Comparison of ENCODE assay signal across 8 cellular contexts in genomic region chr15:90869601-90870353, GRCh38. TPM values are rescaled to one million over a fixed set of nuclear protein-coding genes. Genes with fewer than 3 reads are reported as not detected.
DNase-seq lines count a peak whose midpoint lies in the region; ATAC-seq lines count a peak whose summit lies in the region.

No MANE protein-coding gene starts in this region.

- peak overlapping the region; percentile 52 for H4K8ac ChIP-seq in mesenchymal stem cell (ENCODE audit: low read length)

- no peak overlapping the region for H2BK15ac ChIP-seq in mesenchymal stem cell (ENCODE audit: low read depth, poor library complexity, severe bottlenecking)

- peaks cover 23 to 65% (median 40%) of the 10 kb centered on the region in 4 donors for H3K4me1 Mint-ChIP-seq in CD4-positive, alpha-beta memory T cell
- H3K4me1 Mint-ChIP-seq in stimulated activated naive CD8-positive, alpha-beta T cell treated with anti-CD3 and anti-CD28 coated beads, Interleukin-15, amount 100 ng/mL, for 72 hours = peaks cover 58% of the 10 kb centered on the region

- POLR2A ChIA-PET in CD4-positive, alpha-beta memory T cell (lab: Charles Lee; ENCODE audit: partially characterized antibody) = interaction anchor here (0.6 to 2.2 kb wide), 4 partner anchors 10 to 153 kb away, joined by 3 to 14 read pairs (median 4); partner anchors contain the start of gene BLM

- no peaks in the 10 kb centered on the region for H3K27me3 Mint-ChIP-seq in CD4-positive, alpha-beta memory T cell
- H3K27me3 Mint-ChIP-seq in stimulated activated naive CD8-positive, alpha-beta T cell treated with anti-CD3 and anti-CD28 coated beads, Interleukin-15, amount 100 ng/mL, for 72 hours = peaks cover 9% of the 10 kb centered on the region

- peak; percentile 73 for ATAC-seq in stimulated activated naive CD8-positive, alpha-beta T cell treated with anti-CD3 and anti-CD28 coated beads, Interleukin-15, amount 100 ng/mL, for 72 hours
- no peak for ATAC-seq in HG03280 (IDR thresholded peaks at IDR 0.05; ENCODE audit: unreplicated experiment)

- H3K23ac ChIP-seq in mesenchymal stem cell (ENCODE audit: low read length in 2 of 2) = no peak overlapping the region

- H3K4me3 ChIP-seq in CD4-positive, alpha-beta memory T cell (ENCODE audit: low read length in 2 of 2) = peak overlapping the region in 1 of 2 donors; percentile 42
- H3K4me3 ChIP-seq in Jurkat, Clone E6-1 (ENCODE audit: low read length) = peak overlapping the region; percentile 73; the same call in 1 of the 2 replicates
- peak overlapping the region in 1 of 2 experiments; percentile 94 for H3K4me3 ChIP-seq in mesenchymal stem cell (ENCODE audit: insufficient read depth in 1 of 2, low read depth in 1 of 2, low read length in 2 of 2)

- no peaks in the 10 kb centered on the region for H3K79me1 ChIP-seq in mesenchymal stem cell (replicated peaks; ENCODE audit: low read length, poor library complexity, severe bottlenecking)

- no peak overlapping the region for H3K14ac ChIP-seq in mesenchymal stem cell (ENCODE audit: low read length in 2 of 2)

- H3K4me1 ChIP-seq in CD4-positive, alpha-beta memory T cell (ENCODE audit: insufficient read depth, low read length) = peaks cover 46% of the 10 kb centered on the region
- peaks cover 43% of the 10 kb centered on the region for H3K4me1 ChIP-seq in mesenchymal stem cell (ENCODE audit: control insufficient read depth, insufficient read depth, low read depth, low read length)

- intact Hi-C loops in CD4-positive, alpha-beta memory T cell (cut with micrococcal nuclease) = loop anchor here (2.0 kb wide), 2 partner anchors 13 to 153 kb away; partner anchors contain the start of gene BLM

- H3K4ac ChIP-seq in mesenchymal stem cell (ENCODE audit: low read depth in 1 of 2, low read length in 2 of 2) = peak overlapping the region; percentile 44 to 88

- H3K18ac ChIP-seq in mesenchymal stem cell (ENCODE audit: low read depth in 1 of 2, low read length in 2 of 2) = peak overlapping the region; percentile 75 to 88

- 7% methylated on average over 6 of the region's 9 CpGs for WGBS in mesenchymal stem cell

- peak overlapping the region; percentile 68 for H3K27ac ChIP-seq in CD4-positive, alpha-beta memory T cell (ENCODE audit: low read depth, low read length)
- H3K27ac ChIP-seq in mesenchymal stem cell (ENCODE audit: low read length, poor library complexity, severe bottlenecking) = peak overlapping the region; percentile 37

- H3K4me3 Mint-ChIP-seq in CD4-positive, alpha-beta memory T cell = peak overlapping the region; percentile 84 to 96 (median 88)
- H3K4me3 Mint-ChIP-seq in stimulated activated naive CD8-positive, alpha-beta T cell treated with anti-CD3 and anti-CD28 coated beads, Interleukin-15, amount 100 ng/mL, for 72 hours = peak overlapping the region; percentile 95

- H3K9ac ChIP-seq in mesenchymal stem cell (ENCODE audit: low read length) = peak overlapping the region; percentile 93

- peak in 1 of 5 donors; percentile 69 for DNase-seq in CD4-positive, alpha-beta memory T cell
- peak; percentile 47 for DNase-seq in Jurkat, Clone E6-1 (ENCODE audit: low read depth, low spot score)
- DNase-seq in T1000 (lab: John Stamatoyannopoulos, UW) (peak; percentile 66), mesenchymal stem cell (peak; percentile 96), AG08396 (ENCODE audit: low spot score) (no peak)
- DNase-seq in effector CD8-positive, alpha-beta T cell (lab: John Stamatoyannopoulos, UW) = peak; percentile 20
- DNase-seq in stimulated activated naive CD8-positive, alpha-beta T cell treated with anti-CD3 and anti-CD28 coated beads, Interleukin-15, amount 100 ng/mL, for 72 hours = peak in 1 of 2 donors; percentile 87

- peak overlapping the region; percentile 43 for H2BK120ac ChIP-seq in mesenchymal stem cell (ENCODE audit: low read depth, low read length)

- no peaks in the 10 kb centered on the region for H3K9me3 ChIP-seq in CD4-positive, alpha-beta memory T cell (ENCODE audit: control insufficient read depth in 1 of 2, low read length in 2 of 2)
- H3K9me3 ChIP-seq in mesenchymal stem cell (ENCODE audit: control insufficient read depth, low read length) = no peaks in the 10 kb centered on the region

- no peak overlapping the region for H2AFZ ChIP-seq in mesenchymal stem cell (ENCODE audit: low read depth, low read length)

- CTCF ChIA-PET in CD4-positive, alpha-beta memory T cell (lab: Charles Lee; ENCODE audit: partially characterized antibody) = interaction anchor here (0.6 to 1.3 kb wide), 3 partner anchors 18 to 65 kb away, joined by 3 read pairs; partner anchors contain the start of gene UNC45A

- no peaks in the 10 kb centered on the region for H3K9me3 Mint-ChIP-seq in CD4-positive, alpha-beta memory T cell
- H3K9me3 Mint-ChIP-seq in stimulated activated naive CD8-positive, alpha-beta T cell treated with anti-CD3 and anti-CD28 coated beads, Interleukin-15, amount 100 ng/mL, for 72 hours = no peaks in the 10 kb centered on the region

- peak overlapping the region; percentile 54 to 91 for H2BK12ac ChIP-seq in mesenchymal stem cell (ENCODE audit: low read length in 2 of 2)

- H3K4me2 ChIP-seq in mesenchymal stem cell (ENCODE audit: low read length, poor library complexity, severe bottlenecking) = no peak overlapping the region

- H3K27ac Mint-ChIP-seq in CD4-positive, alpha-beta memory T cell = peak overlapping the region; percentile 92 to 98 (median 94)
- H3K27ac Mint-ChIP-seq in stimulated activated naive CD8-positive, alpha-beta T cell treated with anti-CD3 and anti-CD28 coated beads, Interleukin-15, amount 100 ng/mL, for 72 hours = peak overlapping the region in 1 of 2 donors; percentile 99

- H2AK5ac ChIP-seq in mesenchymal stem cell (ENCODE audit: low read length, severe bottlenecking) = peak overlapping the region; percentile 83

- H2BK5ac ChIP-seq in mesenchymal stem cell (ENCODE audit: low read depth, low read length, poor library complexity, severe bottlenecking) = no peak overlapping the region

- H4K91ac ChIP-seq in mesenchymal stem cell (ENCODE audit: low read length) = peak overlapping the region; percentile 66

- H3K36me3 Mint-ChIP-seq in CD4-positive, alpha-beta memory T cell = peaks cover 0 to 11% of the 10 kb centered on the region in 2 donors

- no peaks in the 10 kb centered on the region for H3K36me3 ChIP-seq in CD4-positive, alpha-beta memory T cell (ENCODE audit: insufficient read depth, low read length)
- peaks cover 0 to 3% of the 10 kb centered on the region in 2 experiments for H3K36me3 ChIP-seq in mesenchymal stem cell (ENCODE audit: control insufficient read depth in 1 of 2, insufficient read depth in 2 of 2, low read depth in 1 of 2, low read length in 2 of 2)

- H3K27me3 ChIP-seq in CD4-positive, alpha-beta memory T cell (ENCODE audit: insufficient read depth, low read length) = no peaks in the 10 kb centered on the region
- H3K27me3 ChIP-seq in mesenchymal stem cell (ENCODE audit: control insufficient read depth in 1 of 2, insufficient read depth in 1 of 2, low read length in 2 of 2) = no peaks in the 10 kb centered on the region

RNA-seq across cellular contexts. Expression of gene FURIN, which starts 1.4 kb away (rescaled TPM):
- total RNA-seq in CD4-positive, alpha-beta memory T cell = 10 to 100 TPM; 37.2 to 40.3 TPM
- polyA plus RNA-seq in CD4-positive, alpha-beta memory T cell = 10 to 100 TPM in 1 of 2 donors, 1 to 10 TPM in 1; 1.6 to 11.6 TPM
- 18.5 TPM for polyA plus RNA-seq in Jurkat, Clone E6-1 (2012; ENCODE audit: insufficient read depth, insufficient read length)
- polyA plus RNA-seq in mesenchymal stem cell (2013, experiment 1 of 2) = 58.9 TPM
- 58.5 TPM for polyA plus RNA-seq in mesenchymal stem cell (2013, experiment 2 of 2)

RNA-seq across cellular contexts. Expression of gene FES, which starts 14.5 kb away (rescaled TPM):
- total RNA-seq in CD4-positive, alpha-beta memory T cell = 1 to 10 TPM; 2.3 to 3.0 TPM
- not detected for polyA plus RNA-seq in CD4-positive, alpha-beta memory T cell
- polyA plus RNA-seq in Jurkat, Clone E6-1 (2012; ENCODE audit: insufficient read depth, insufficient read length) = 11.6 TPM
- polyA plus RNA-seq in mesenchymal stem cell (2013, experiment 1 of 2) = 5.5 TPM
- polyA plus RNA-seq in mesenchymal stem cell (2013, experiment 2 of 2) = 5.3 TPM

RNA-seq across cellular contexts. Expression of gene MAN2A2, which starts 33.3 kb away (rescaled TPM):
- total RNA-seq in CD4-positive, alpha-beta memory T cell = 100 to 1,000 TPM; 123 to 126 TPM
- polyA plus RNA-seq in CD4-positive, alpha-beta memory T cell = 10 to 100 TPM in 1 of 2 donors, 1 to 10 TPM in 1; 1.3 to 12.2 TPM
- 98.8 TPM for polyA plus RNA-seq in Jurkat, Clone E6-1 (2012; ENCODE audit: insufficient read depth, insufficient read length)
- 23.9 TPM for polyA plus RNA-seq in mesenchymal stem cell (2013, experiment 1 of 2)
- polyA plus RNA-seq in mesenchymal stem cell (2013, experiment 2 of 2) = 23.2 TPM
